In the genomic region with DNA sequence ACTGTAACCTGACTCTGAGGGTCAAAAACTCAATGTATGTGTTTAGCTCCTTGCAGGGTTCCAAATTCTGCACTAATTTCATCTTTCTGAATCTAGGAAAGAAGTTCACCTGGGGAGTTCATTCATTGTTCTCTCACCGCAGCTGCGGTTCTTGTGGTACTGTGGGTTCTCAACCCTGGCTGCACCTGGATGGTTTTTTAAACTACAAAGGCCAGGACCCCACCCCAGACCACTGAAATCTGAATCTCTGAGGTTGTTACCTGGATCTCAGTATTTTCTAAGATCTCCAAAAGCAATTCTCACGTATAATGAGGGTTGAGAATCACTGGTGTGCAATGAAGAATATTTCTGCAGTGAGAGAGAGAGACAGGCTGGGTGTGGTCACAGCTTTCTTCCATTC, we compare ENCODE assay signal across 19 cellular contexts.
"Had no signal": no experiment of that assay in that cellular context is flagged by ENCODE, and none has a peak within 500 bp of the region (broad histone marks: within the 10 kb centered on the region; RNA-seq: fewer than 3 reads in every experiment).

No MANE protein-coding gene starts in this region.

- H3K4me2 ChIP-seq: PC-9 had no signal

- DNase-seq: IMR-90; NCI-H1092; NCI-H1105 treated with DMSO at 0.1 percent for 48 hours; NCI-H1417 treated with DMSO at 0.1 percent for 48 hours; NCI-H1694; NCI-H187 treated with DMSO at 0.1 percent for 48 hours; NCI-H2029 treated with DMSO at 0.1 percent for 48 hours; NCI-H345; NCI-H526 treated with DMSO at 0.1 percent for 48 hours; NCI-H774; NK-92 treated with Interleukin-12 subunit alpha and Interleukin-12 subunit beta, amount 100 ng/mL, for 24 hours; PC-9; Peyer's patch; SHP77 treated with DMSO at 0.1 percent for 48 hours; SJCRH30; T-helper 1 cell had no signal

- H3K4me1 ChIP-seq: SJCRH30 had no signal

- ATAC-seq: K562, Right ventricle myocardium inferior, SK-N-SH treated with all-trans-retinoic acid at 6 μM for 48 hours had no signal

- H3K4me3 ChIP-seq: K562, PC-9, Peyer's patch, SJCRH30 had no signal

- H3K27me3 ChIP-seq: Peyer's patch, SJCRH30 had no signal

- H2AFZ ChIP-seq: PC-9 had no signal

- H3K27ac ChIP-seq: PC-9, Peyer's patch, SJCRH30 had no signal
